Comparison of ENCODE assay signal across 16 cellular contexts in the genomic region with DNA sequence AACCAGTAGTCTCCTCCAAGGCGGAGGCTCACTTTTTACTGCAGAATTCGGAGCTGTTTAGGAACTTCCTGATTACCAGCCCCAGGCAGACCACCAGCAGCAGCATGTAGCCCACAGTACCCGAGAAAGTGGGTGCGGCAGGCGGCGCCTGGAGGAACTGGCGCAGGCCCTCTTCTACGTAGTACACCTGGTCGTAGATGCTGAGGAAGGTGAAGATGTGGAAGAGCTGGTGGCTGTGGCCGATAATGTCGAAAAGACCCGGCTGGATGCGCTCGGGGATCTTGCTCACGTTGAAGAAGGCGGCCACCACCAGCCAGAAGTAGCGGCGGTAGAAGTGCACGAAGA. TPM values are rescaled to one million over a fixed set of nuclear protein-coding genes. Genes with fewer than 3 reads are reported as not detected.
DNase-seq lines count a peak whose midpoint lies in the region; ATAC-seq, FAIRE-seq and TF ChIP-seq lines count a peak whose summit lies in the region.
"Had no signal": no experiment of that assay in that cellular context is flagged by ENCODE, and none has a peak within 500 bp of the region (broad histone marks: within the 10 kb centered on the region; RNA-seq: fewer than 3 reads in every experiment).

No MANE protein-coding gene starts in this region.

- no peak for DNase-seq in activated naive CD4-positive, alpha-beta T cell treated with Interleukin-2 at 50 U/mL for 16 hours
- no peak for DNase-seq in activated CD8-positive, alpha-beta T cell treated with anti-CD3 and anti-CD28 coated beads for 36 hours
- no peak for DNase-seq in HepG2 (ENCODE audit: low spot score)
- no peak for DNase-seq in stimulated activated naive B cell treated with anti-CD40 and anti-IgM and Interleukin-4, amounts not matched to agents 10 μg/mL and 1 μg/mL and 100 μg/mL, for 72 hours
- DNase-seq: NCI-H1092, NCI-H774, psoas muscle had no signal

- peaks cover 4% of the 10 kb centered on the region for H3K79me2 ChIP-seq in HepG2 (ENCODE audit: insufficient read depth, low read length)

- in situ Hi-C loops in HepG2 (cut with HindIII; ENCODE audit: extremely low pct_ligation_motif_present, low pct_unique_long_range_greater_than_20kb) = no loop called here

- TF ChIP-seq CTCF in activated CD8-positive, alpha-beta T cell treated with anti-CD3 and anti-CD28 coated beads for 36 hours (IDR thresholded peaks at IDR 0.05) = no peak
- no peak for TF ChIP-seq CTCF in HepG2 (CRISPR knock-in tag; IDR thresholded peaks at IDR 0.05)

- H3K9ac ChIP-seq in HepG2 (ENCODE audit: insufficient read depth, low read depth, low read length) = peak overlapping the region; percentile 37; the same call in 1 of the 2 replicates

- H3K4me3 ChIP-seq in HepG2 (replicated peaks in 1 of 3; ENCODE audit: insufficient read depth in 1 of 3, low read depth in 2 of 3, low read length in 3 of 3) = peak overlapping the region in 2 of 3 experiments; percentile 66 to 72; a peak in 4 of 6 replicates
- H3K4me3 ChIP-seq: K562 had no signal

- H3K27ac Mint-ChIP-seq in activated naive CD4-positive, alpha-beta T cell treated with anti-CD3 and anti-CD28 coated beads, Interleukin-2, amount 50 U/mL, for 24 hours = no peak overlapping the region
- no peak overlapping the region for H3K27ac Mint-ChIP-seq in activated CD8-positive, alpha-beta T cell treated with anti-CD3 and anti-CD28 coated beads for 36 hours
- no peak overlapping the region for H3K27ac Mint-ChIP-seq in stimulated activated naive B cell treated with anti-CD40 and anti-IgM and Interleukin-4, amounts not matched to agents 10 μg/mL and 1 μg/mL and 100 μg/mL, for 72 hours

- no peak overlapping the region for H2AFZ ChIP-seq in HepG2 (ENCODE audit: low read length)

- H3K27me3 ChIP-seq in HepG2 (ENCODE audit: control insufficient read depth in 1 of 2, insufficient read depth in 2 of 2, low read length in 2 of 2) = peaks cover 0 to 10% of the 10 kb centered on the region in 2 experiments; a peak in 1 of 5 replicates

- no peaks in the 10 kb centered on the region for H3K9me3 ChIP-seq in HepG2 (ENCODE audit: low read length)
- H3K9me3 ChIP-seq: esophagus muscularis mucosa, psoas muscle had no signal

- H3K4me2 ChIP-seq in HepG2 (ENCODE audit: low read depth, low read length) = peak overlapping the region; percentile 72

- FAIRE-seq in HepG2 (lab: Jason Lieb, UNC) = no peak
- FAIRE-seq: K562, keratinocyte had no signal

- peak overlapping the region; percentile 68 for H3K27ac ChIP-seq in HepG2 (ENCODE audit: extremely low read length, insufficient read depth, low read length)
- H3K27ac ChIP-seq: esophagus muscularis mucosa, psoas muscle had no signal

- TF ChIP-seq EP300 in HepG2 (IDR thresholded peaks at IDR 0.05; ENCODE audit: low read depth in 2 of 2, low read length in 2 of 2) (no peak), HepG2 (CRISPR knock-in tag; IDR thresholded peaks at IDR 0.05; ENCODE audit: borderline replicate concordance) (no peak)

- CTCF ChIA-PET in activated CD8-positive, alpha-beta T cell treated with anti-CD3 and anti-CD28 coated beads for 36 hours (lab: Charles Lee) = interaction anchor here (1.7 kb wide), 1 partner anchor 133 kb away, joined by 7 read pairs; no protein-coding TSS in a partner anchor
- CTCF ChIA-PET in HepG2 (lab: Yijun Ruan, JAX; ENCODE audit: low intra/inter-chr PET ratio, low total read pairs) = no interaction called here

- WGBS in HepG2 (ENCODE audit: low lambda C conversion rate) = 94% methylated on average over 19 of the region's 19 CpGs

- no peaks in the 10 kb centered on the region for H4K20me1 ChIP-seq in HepG2 (ENCODE audit: insufficient read depth, low read length)

- peak overlapping the region; percentile 87 for H3K4me3 Mint-ChIP-seq in activated naive CD4-positive, alpha-beta T cell treated with anti-CD3 and anti-CD28 coated beads, Interleukin-2, amount 50 U/mL, for 24 hours
- H3K4me3 Mint-ChIP-seq in activated CD8-positive, alpha-beta T cell treated with anti-CD3 and anti-CD28 coated beads for 36 hours = peak overlapping the region; percentile 70
- H3K4me3 Mint-ChIP-seq in stimulated activated naive B cell treated with anti-CD40 and anti-IgM and Interleukin-4, amounts not matched to agents 10 μg/mL and 1 μg/mL and 100 μg/mL, for 72 hours = peak overlapping the region; percentile 73 to 79

- no peak for TF ChIP-seq RAD21 in HepG2 (CRISPR knock-in tag; IDR thresholded peaks at IDR 0.05)

- peaks cover 15% of the 10 kb centered on the region for H3K4me1 Mint-ChIP-seq in activated naive CD4-positive, alpha-beta T cell treated with anti-CD3 and anti-CD28 coated beads, Interleukin-2, amount 50 U/mL, for 24 hours
- peaks cover 3% of the 10 kb centered on the region for H3K4me1 Mint-ChIP-seq in activated CD8-positive, alpha-beta T cell treated with anti-CD3 and anti-CD28 coated beads for 36 hours (ENCODE audit: low read depth)
- peaks cover 11 to 16% of the 10 kb centered on the region in 2 donors for H3K4me1 Mint-ChIP-seq in stimulated activated naive B cell treated with anti-CD40 and anti-IgM and Interleukin-4, amounts not matched to agents 10 μg/mL and 1 μg/mL and 100 μg/mL, for 72 hours

- peaks cover 72% of the 10 kb centered on the region for H3K4me1 ChIP-seq in HepG2 (ENCODE audit: insufficient read depth, low read length)

- BruUV-seq in HepG2 (replicated peaks; lab: Mats Ljungman, UMichigan) = no TSS peak

- H3K9me3 Mint-ChIP-seq in activated naive CD4-positive, alpha-beta T cell treated with anti-CD3 and anti-CD28 coated beads, Interleukin-2, amount 50 U/mL, for 24 hours = no peaks in the 10 kb centered on the region
- no peaks in the 10 kb centered on the region for H3K9me3 Mint-ChIP-seq in activated CD8-positive, alpha-beta T cell treated with anti-CD3 and anti-CD28 coated beads for 36 hours
- H3K9me3 Mint-ChIP-seq in stimulated activated naive B cell treated with anti-CD40 and anti-IgM and Interleukin-4, amounts not matched to agents 10 μg/mL and 1 μg/mL and 100 μg/mL, for 72 hours = no peaks in the 10 kb centered on the region

- no peak for TF ChIP-seq POLR2A in HepG2 (IDR thresholded peaks at IDR 0.05; ENCODE audit: insufficient read depth in 1 of 2, low read depth in 2 of 2, low read length in 2 of 2)

- peaks cover 54% of the 10 kb centered on the region for H3K27me3 Mint-ChIP-seq in activated naive CD4-positive, alpha-beta T cell treated with anti-CD3 and anti-CD28 coated beads, Interleukin-2, amount 50 U/mL, for 24 hours
- peaks cover 47% of the 10 kb centered on the region for H3K27me3 Mint-ChIP-seq in activated CD8-positive, alpha-beta T cell treated with anti-CD3 and anti-CD28 coated beads for 36 hours
- peaks cover 39 to 61% of the 10 kb centered on the region in 2 donors for H3K27me3 Mint-ChIP-seq in stimulated activated naive B cell treated with anti-CD40 and anti-IgM and Interleukin-4, amounts not matched to agents 10 μg/mL and 1 μg/mL and 100 μg/mL, for 72 hours

- no peaks in the 10 kb centered on the region for H3K36me3 Mint-ChIP-seq in activated naive CD4-positive, alpha-beta T cell treated with anti-CD3 and anti-CD28 coated beads, Interleukin-2, amount 50 U/mL, for 24 hours
- H3K36me3 Mint-ChIP-seq in activated CD8-positive, alpha-beta T cell treated with anti-CD3 and anti-CD28 coated beads for 36 hours (ENCODE audit: low read depth) = no peaks in the 10 kb centered on the region
- H3K36me3 Mint-ChIP-seq in stimulated activated naive B cell treated with anti-CD40 and anti-IgM and Interleukin-4, amounts not matched to agents 10 μg/mL and 1 μg/mL and 100 μg/mL, for 72 hours = peaks cover 3 to 5% of the 10 kb centered on the region in 2 donors

- H3K36me3 ChIP-seq in HepG2 (replicated peaks in 1 of 2; ENCODE audit: control insufficient read depth in 1 of 2, insufficient read depth in 2 of 2, low read length in 2 of 2) = no peaks in the 10 kb centered on the region
- H3K36me3 ChIP-seq: esophagus muscularis mucosa had no signal

- intact Hi-C loops in activated CD8-positive, alpha-beta T cell treated with anti-CD3 and anti-CD28 coated beads for 36 hours (cut with micrococcal nuclease) = no loop called here
- intact Hi-C loops in HepG2 (cut with micrococcal nuclease; ENCODE audit: unreplicated experiment) = no loop called here

- POLR2A ChIA-PET in activated CD8-positive, alpha-beta T cell treated with anti-CD3 and anti-CD28 coated beads for 36 hours (lab: Charles Lee) = interaction anchor here (1.0 kb wide), 1 partner anchor 40 kb away, joined by 4 read pairs; a partner anchor contains a TSS
- POLR2A ChIA-PET in HepG2 (lab: Yijun Ruan, JAX) = interaction anchor here (1.4 to 3.7 kb wide), 3 partner anchors 9 to 31 kb away, joined by 5 to 34 read pairs (median 8); no protein-coding TSS in a partner anchor

- no peak for ATAC-seq in activated CD8-positive, alpha-beta T cell treated with anti-CD3 and anti-CD28 coated beads for 36 hours
- ATAC-seq in HepG2 (no peak), HG02798 (IDR thresholded peaks at IDR 0.05; ENCODE audit: poor library complexity, unreplicated experiment) (no peak), HG03159 (IDR thresholded peaks at IDR 0.05; ENCODE audit: unreplicated experiment) (no peak), HG03469 (IDR thresholded peaks at IDR 0.05; ENCODE audit: unreplicated experiment) (no peak)
- ATAC-seq in stimulated activated naive B cell treated with anti-CD40 and anti-IgM and Interleukin-4, amounts not matched to agents 10 μg/mL and 1 μg/mL and 100 μg/mL, for 72 hours (replicated peaks) = no peak
- ATAC-seq: K562, psoas muscle had no signal

RNA-seq across cellular contexts. Expression of a gene that starts 1.3 kb away (rescaled TPM):
- total RNA-seq in activated CD8-positive, alpha-beta T cell treated with anti-CD3 and anti-CD28 coated beads for 36 hours = not detected
- total RNA-seq in HepG2 (2016; rRNA removed; fragmentation: Illumina TruSeq; extraction: Trizol) = 10.3 and 10.4 TPM in 2 replicates
- total RNA-seq in HepG2 (2016; cell fraction: cytosol; rRNA removed; fragmentation: Illumina TruSeq; extraction: Trizol; ENCODE audit: low read depth) = 3.6 and 3.8 TPM in 2 replicates
- total RNA-seq in HepG2 (2016; cell fraction: insoluble cytoplasmic fraction; rRNA removed; fragmentation: Illumina TruSeq; extraction: Trizol) = 10.3 and 10.5 TPM in 2 replicates
- 12.0 and 13.5 TPM in 2 replicates for total RNA-seq in HepG2 (2016; cell fraction: membrane; rRNA removed; fragmentation: Illumina TruSeq; extraction: Trizol)
- 9.3 and 10.1 TPM in 2 replicates for total RNA-seq in HepG2 (2016; cell fraction: nucleus; rRNA removed; fragmentation: Illumina TruSeq; extraction: Trizol)
- polyA plus RNA-seq in HepG2 (2011; rRNA removed) = 3.7 and 8.4 TPM in 2 replicates
- 4.9 and 6.5 TPM in 2 replicates for polyA plus RNA-seq in HepG2 (2011; cell fraction: cytosol; rRNA removed)
- polyA plus RNA-seq in HepG2 (2011; cell fraction: nucleus; rRNA removed) = 8.2 and 13.0 TPM in 2 replicates
- 9.1 and 16.7 TPM in 2 replicates for polyA plus RNA-seq in HepG2 (2012)
- polyA plus RNA-seq in HepG2 (2016; cell fraction: cytosol; fragmentation: Illumina TruSeq; extraction: Trizol; ENCODE audit: low read depth) = 4.6 and 5.9 TPM in 2 replicates
- 13.7 and 14.1 TPM in 2 replicates for polyA plus RNA-seq in HepG2 (2016; cell fraction: insoluble cytoplasmic fraction; fragmentation: Illumina TruSeq; extraction: Trizol; ENCODE audit: low read depth)
- polyA plus RNA-seq in HepG2 (2016; cell fraction: membrane; fragmentation: Illumina TruSeq; extraction: Trizol; ENCODE audit: low read depth) = 12.2 and 13.8 TPM in 2 replicates
- polyA plus RNA-seq in HepG2 (2016; cell fraction: nucleus; fragmentation: Illumina TruSeq; extraction: Trizol; ENCODE audit: insufficient read depth, low read depth) = 16.0 and 16.8 TPM in 2 replicates
- 26.7 TPM in 1 of 2 replicates, not detected in the other for polyA minus RNA-seq in HepG2 (2011; rRNA and poly(A)+ RNA removed; ENCODE audit: low replicate concordance)
- polyA minus RNA-seq in HepG2 (2011; cell fraction: cytosol; rRNA and poly(A)+ RNA removed) = 5.5 and 9.2 TPM in 2 replicates
- polyA minus RNA-seq in HepG2 (2011; cell fraction: nucleus; rRNA and poly(A)+ RNA removed) = 10.3 and 15.8 TPM in 2 replicates
- total RNA-seq: dermis microvascular lymphatic vessel endothelial cell, esophagus muscularis mucosa, mononuclear cell had no signal
- polyA plus RNA-seq: keratinocyte had no signal

RNA-seq across cellular contexts. Expression of a gene that starts 39.2 kb away (rescaled TPM):
- 100 to 1,000 TPM; 160 to 174 TPM for total RNA-seq in activated CD8-positive, alpha-beta T cell treated with anti-CD3 and anti-CD28 coated beads for 36 hours
- total RNA-seq in HepG2 (2016; rRNA removed; fragmentation: Illumina TruSeq; extraction: Trizol) = 173 and 250 TPM in 2 replicates
- total RNA-seq in HepG2 (2016; cell fraction: cytosol; rRNA removed; fragmentation: Illumina TruSeq; extraction: Trizol; ENCODE audit: low read depth) = 14.1 and 18.4 TPM in 2 replicates
- total RNA-seq in HepG2 (2016; cell fraction: insoluble cytoplasmic fraction; rRNA removed; fragmentation: Illumina TruSeq; extraction: Trizol) = 173 and 234 TPM in 2 replicates
- 38.5 and 45.7 TPM in 2 replicates for total RNA-seq in HepG2 (2016; cell fraction: membrane; rRNA removed; fragmentation: Illumina TruSeq; extraction: Trizol)
- total RNA-seq in HepG2 (2016; cell fraction: nucleus; rRNA removed; fragmentation: Illumina TruSeq; extraction: Trizol) = 249 and 251 TPM in 2 replicates
- 41.3 and 55.9 TPM in 2 replicates for polyA plus RNA-seq in HepG2 (2011; rRNA removed)
- polyA plus RNA-seq in HepG2 (2011; cell fraction: cytosol; rRNA removed) = 8.6 and 12.8 TPM in 2 replicates
- polyA plus RNA-seq in HepG2 (2011; cell fraction: nucleus; rRNA removed) = 39.7 and 59.0 TPM in 2 replicates
- polyA plus RNA-seq in HepG2 (2012) = 63.0 and 109 TPM in 2 replicates
- 3.4 and 3.6 TPM in 2 replicates for polyA plus RNA-seq in HepG2 (2016; cell fraction: cytosol; fragmentation: Illumina TruSeq; extraction: Trizol; ENCODE audit: low read depth)
- 156 and 157 TPM in 2 replicates for polyA plus RNA-seq in HepG2 (2016; cell fraction: insoluble cytoplasmic fraction; fragmentation: Illumina TruSeq; extraction: Trizol; ENCODE audit: low read depth)
- 9.2 and 11.6 TPM in 2 replicates for polyA plus RNA-seq in HepG2 (2016; cell fraction: membrane; fragmentation: Illumina TruSeq; extraction: Trizol; ENCODE audit: low read depth)
- 227 and 232 TPM in 2 replicates for polyA plus RNA-seq in HepG2 (2016; cell fraction: nucleus; fragmentation: Illumina TruSeq; extraction: Trizol; ENCODE audit: insufficient read depth, low read depth)
- polyA minus RNA-seq in HepG2 (2011; rRNA and poly(A)+ RNA removed; ENCODE audit: low replicate concordance) = 58.3 and 119 TPM in 2 replicates
- polyA minus RNA-seq in HepG2 (2011; cell fraction: cytosol; rRNA and poly(A)+ RNA removed) = 33.5 and 35.1 TPM in 2 replicates
- polyA minus RNA-seq in HepG2 (2011; cell fraction: nucleus; rRNA and poly(A)+ RNA removed) = 254 and 272 TPM in 2 replicates

Comparison
In these comparisons a context has a peak if more than half of its experiments do, and no peak if none do; other contexts are left out.
1. RNA of a gene that starts 1.3 kb away (total RNA-seq): 3.6 to 13.5 TPM in HepG2; not detected in activated CD8-positive, alpha-beta T cell treated with anti-CD3 and anti-CD28 coated beads for 36 hours; every median in the first group is over 4 times any median in the second.
2. Peak in every context shown above with its lines, with median percentiles within 50 percentile points of each other: H3K4me3 Mint-ChIP-seq.